25 cellular contexts compared by ENCODE assay signal in genomic region chr10:60399343-60399742, GRCh38. TPM values are rescaled to one million over a fixed set of nuclear protein-coding genes. Genes with fewer than 3 reads are reported as not detected.
DNase-seq lines count a peak whose midpoint lies in the region; ATAC-seq, FAIRE-seq and TF ChIP-seq lines count a peak whose summit lies in the region.
"Had no signal": no experiment of that assay in that cellular context is flagged by ENCODE, and none has a peak within 500 bp of the region (broad histone marks: within the 10 kb centered on the region; RNA-seq: fewer than 3 reads in every experiment).

No MANE protein-coding gene starts in this region.

- CTCF ChIA-PET in activated naive CD4-positive, alpha-beta T cell treated with anti-CD3 and anti-CD28 coated beads for 36 hours (lab: Charles Lee): no interaction called here

- FAIRE-seq in D721Med (lab: Jason Lieb, UNC): peak; percentile 38
- FAIRE-seq: frontal cortex, GM12892, small intestine had no signal

- H3K4me3 ChIP-seq in coronary artery: no peak overlapping the region
- H3K4me3 ChIP-seq: breast epithelium, MG63, stomach, upper lobe of right lung had no signal

- peaks cover 14% of the 10 kb centered on the region for H3K4me1 Mint-ChIP-seq in activated naive CD4-positive, alpha-beta T cell treated with anti-CD3 and anti-CD28 coated beads for 36 hours (ENCODE audit: low read depth)
- H3K4me1 Mint-ChIP-seq: nephron progenitor cell had no signal

- H3K4me1 ChIP-seq in foreskin keratinocyte: no peaks in the 10 kb centered on the region
- H3K4me1 ChIP-seq: breast epithelium, upper lobe of right lung had no signal

- H3K27ac ChIP-seq in foreskin keratinocyte (no peak overlapping the region), coronary artery (no peak overlapping the region)
- H3K27ac ChIP-seq: breast epithelium, stomach, upper lobe of right lung had no signal

- no peak for TF ChIP-seq CTCF in D721Med (IDR thresholded peaks at IDR 0.05; ENCODE audit: insufficient read depth, missing control alignments)
- TF ChIP-seq CTCF in foreskin keratinocyte (conservative IDR thresholded peaks at IDR 0.05): no peak
- TF ChIP-seq CTCF in coronary artery (IDR thresholded peaks at IDR 0.05): no peak

- no peaks in the 10 kb centered on the region for H3K27me3 Mint-ChIP-seq in activated naive CD4-positive, alpha-beta T cell treated with anti-CD3 and anti-CD28 coated beads for 36 hours (ENCODE audit: low read depth)
- H3K27me3 Mint-ChIP-seq: progenitor cell of endocrine pancreas had no signal

- H3K27me3 ChIP-seq in foreskin keratinocyte: no peaks in the 10 kb centered on the region
- H3K27me3 ChIP-seq: breast epithelium, MG63, stomach, upper lobe of right lung had no signal

- DNase-seq in D721Med (ENCODE audit: insufficient read length, low spot score) (no peak), NCI-H1105 (lab: John Stamatoyannopoulos, UW) (peak; percentile 60), NCI-H82 treated with DMSO at 0.1 percent for 48 hours (lab: John Stamatoyannopoulos, UW; ENCODE audit: unreplicated experiment) (peak; percentile 91), foreskin keratinocyte (peak in 1 of 2 donors; percentile 74), GM19240 (ENCODE audit: insufficient read length, low spot score) (no peak), NCI-H226 (no peak), coronary artery (ENCODE audit: low spot score) (no peak)
- no peak for DNase-seq in activated naive CD4-positive, alpha-beta T cell treated with anti-CD3 and anti-CD28 coated beads for 36 hours
- DNase-seq: ACHN; activated CD4-positive, alpha-beta T cell treated with anti-CD3 and anti-CD28 coated beads for 1 hour; HCEC 1CT; MG63; NCI-H2029; nephron progenitor cell; NK-92 treated with Interleukin-12 subunit alpha and Interleukin-12 subunit beta, amount 100 ng/mL, for 24 hours; small intestine; stimulated activated CD4-positive, alpha-beta T cell treated with anti-CD3 and anti-CD28 coated beads, Interleukin-2, amount 100 ng/mL, for 48 hours; stomach; upper lobe of right lung had no signal

- no peaks in the 10 kb centered on the region for H3K36me3 Mint-ChIP-seq in activated naive CD4-positive, alpha-beta T cell treated with anti-CD3 and anti-CD28 coated beads for 36 hours (ENCODE audit: low read depth)

- intact Hi-C loops in activated naive CD4-positive, alpha-beta T cell treated with anti-CD3 and anti-CD28 coated beads for 36 hours (cut with micrococcal nuclease): no loop called here

- no peak overlapping the region for H3K27ac Mint-ChIP-seq in activated naive CD4-positive, alpha-beta T cell treated with anti-CD3 and anti-CD28 coated beads for 36 hours
- H3K27ac Mint-ChIP-seq: activated T-helper 1 cell treated with anti-CD3 and anti-CD28 coated beads, Interleukin-12 subunit alpha, Interleukin-12 subunit beta, Interleukin-2, Interleukin-4 antibody, amounts not matched to agents 30 ng/mL and 10 ng/mL and 1 ng/mL, durations not matched to agents 14 hours and 24 hours and 36 hours; mesothelial cell of epicardium; nephron progenitor cell; progenitor cell of endocrine pancreas had no signal

- peak; percentile 50 for ATAC-seq in foreskin keratinocyte
- ATAC-seq: upper lobe of right lung had no signal

- peaks cover under 1% of the 10 kb centered on the region for H3K9me3 Mint-ChIP-seq in activated naive CD4-positive, alpha-beta T cell treated with anti-CD3 and anti-CD28 coated beads for 36 hours
- H3K9me3 Mint-ChIP-seq: activated T-helper 1 cell treated with anti-CD3 and anti-CD28 coated beads, Interleukin-12 subunit alpha, Interleukin-12 subunit beta, Interleukin-2, Interleukin-4 antibody, amounts not matched to agents 30 ng/mL and 10 ng/mL and 1 ng/mL, durations not matched to agents 14 hours and 24 hours and 36 hours; nephron progenitor cell had no signal

- no peak overlapping the region for H3K4me3 Mint-ChIP-seq in activated naive CD4-positive, alpha-beta T cell treated with anti-CD3 and anti-CD28 coated beads for 36 hours
- H3K4me3 Mint-ChIP-seq: activated T-helper 1 cell treated with anti-CD3 and anti-CD28 coated beads, Interleukin-12 subunit alpha, Interleukin-12 subunit beta, Interleukin-2, Interleukin-4 antibody, amounts not matched to agents 30 ng/mL and 10 ng/mL and 1 ng/mL, durations not matched to agents 14 hours and 24 hours and 36 hours; mesothelial cell of epicardium; nephron progenitor cell had no signal

RNA-seq across cellular contexts. Expression of gene ANK3, which starts 9.7 kb away (rescaled TPM):
- 10.1 and 11.6 TPM in 2 replicates for total RNA-seq in foreskin keratinocyte
- 1.8 TPM in 2 replicates for polyA plus RNA-seq in foreskin keratinocyte
- 10 to 100 TPM; 11.2 to 13.0 TPM for total RNA-seq in activated naive CD4-positive, alpha-beta T cell treated with anti-CD3 and anti-CD28 coated beads for 36 hours

Comparison
In these comparisons a context has a peak if more than half of its experiments do, and no peak if none do; other contexts are left out.
1. DNase-seq: peak in NCI-H1105 (single experiment) and NCI-H82 treated with DMSO at 0.1 percent for 48 hours (single experiment); none in D721Med (single experiment), GM19240 (single experiment), NCI-H226 (single experiment), activated naive CD4-positive, alpha-beta T cell treated with anti-CD3 and anti-CD28 coated beads for 36 hours (single experiment) and coronary artery (single experiment).